Comparison of ENCODE assay signal across 34 cellular contexts in the genomic region with DNA sequence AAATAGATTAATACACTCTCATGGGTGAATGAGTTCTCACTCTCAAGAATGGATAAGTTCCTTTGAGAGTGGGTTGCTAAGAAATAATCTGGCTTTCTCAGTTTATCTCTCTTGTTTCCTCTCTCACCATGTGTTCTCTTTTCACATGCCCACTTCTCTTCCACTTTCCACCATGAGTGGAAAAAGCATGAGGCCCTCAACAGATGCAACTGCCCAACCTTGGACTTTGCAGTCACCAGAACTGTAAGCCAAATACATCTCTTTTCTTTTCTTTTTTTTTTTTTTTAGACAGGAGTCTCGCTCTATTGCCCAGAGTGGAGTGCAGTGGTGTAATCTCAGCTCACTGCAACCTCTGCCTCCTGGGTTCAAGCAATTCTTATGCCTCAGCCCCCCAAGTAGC.
"Had no signal": no experiment of that assay in that cellular context is flagged by ENCODE, and none has a peak within 500 bp of the region (broad histone marks: within the 10 kb centered on the region; RNA-seq: fewer than 3 reads in every experiment).

No MANE protein-coding gene starts in this region.

- H3K36me3 ChIP-seq: MG63 had no signal

- H3K27me3 ChIP-seq: MG63 had no signal

- DNase-seq: Karpas-422, Kasumi-1, MG63, MM.1S, MV-4-11, NCI-H1048, NCI-H1092, NCI-H1092 treated with DMSO at 0.1 percent for 48 hours, NCI-H1105, NCI-H1105 treated with DMSO at 0.1 percent for 48 hours, NCI-H1417, NCI-H1417 treated with DMSO at 0.1 percent for 48 hours, NCI-H1436, NCI-H1436 treated with DMSO at 0.1 percent for 48 hours, NCI-H146, NCI-H1694, NCI-H1694 treated with DMSO at 0.1 percent for 48 hours, NCI-H187, NCI-H187 treated with DMSO at 0.1 percent for 48 hours, NCI-H1930, NCI-H2029, NCI-H2029 treated with DMSO at 0.1 percent for 48 hours, NCI-H2081, NCI-H2081 treated with DMSO at 0.1 percent for 48 hours, NCI-H2107, NCI-H2171, NCI-H2171 treated with DMSO at 0.1 percent for 48 hours, NCI-H2227 treated with DMSO at 0.1 percent for 48 hours, NCI-H226, NCI-H345, NCI-H446, NCI-H446 treated with DMSO at 0.1 percent for 48 hours, NCI-H510A, NCI-H510A treated with DMSO at 0.1 percent for 48 hours had no signal

- H3K4me3 ChIP-seq: MG63 had no signal
